In the genomic region with DNA sequence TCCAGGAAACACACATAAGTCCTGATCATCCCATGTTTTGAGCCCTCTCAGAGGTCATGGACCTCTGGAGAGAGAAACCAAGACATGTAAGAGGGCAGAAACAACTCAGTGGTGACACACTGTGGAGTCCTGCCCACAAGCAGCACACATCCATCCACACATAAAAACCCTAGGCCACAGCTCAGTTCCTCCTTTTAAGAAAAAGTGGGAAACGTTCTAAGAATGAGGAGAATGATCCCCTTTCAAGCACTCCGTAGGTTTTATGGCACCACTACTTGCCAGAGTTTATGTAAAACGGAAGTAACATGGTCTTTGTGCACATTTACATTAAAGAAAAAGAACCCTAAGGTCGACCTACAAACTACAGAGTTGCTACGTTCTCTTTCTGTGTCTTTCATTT, we compare ENCODE assay signal across 28 cellular contexts. TPM values are rescaled to one million over a fixed set of nuclear protein-coding genes. Genes with fewer than 3 reads are reported as not detected.
DNase-seq lines count a peak whose midpoint lies in the region; ATAC-seq and FAIRE-seq lines count a peak whose summit lies in the region.
"Had no signal": no experiment of that assay in that cellular context is flagged by ENCODE, and none has a peak within 500 bp of the region (broad histone marks: within the 10 kb centered on the region; RNA-seq: fewer than 3 reads in every experiment).

No MANE protein-coding gene starts in this region.

- H3K9me3 ChIP-seq in aorta (ENCODE audit: control insufficient read depth, low read length): no peaks in the 10 kb centered on the region
- H3K9me3 ChIP-seq: tibial artery had no signal

- peak overlapping the region; percentile 79 to 81 for H3K27ac Mint-ChIP-seq in T-cell
- peak overlapping the region; percentile 38 for H3K27ac Mint-ChIP-seq in stimulated activated memory B cell treated with anti-CD40 and anti-IgM and Interleukin-4, amounts not matched to agents 10 μg/mL and 1 μg/mL and 100 μg/mL, for 72 hours

- H3K27me3 Mint-ChIP-seq in T-cell: no peaks in the 10 kb centered on the region
- no peaks in the 10 kb centered on the region for H3K27me3 Mint-ChIP-seq in stimulated activated memory B cell treated with anti-CD40 and anti-IgM and Interleukin-4, amounts not matched to agents 10 μg/mL and 1 μg/mL and 100 μg/mL, for 72 hours
- H3K27me3 Mint-ChIP-seq: activated T-cell treated with anti-CD3 and anti-CD28 coated beads, Interleukin-2, amount 50 U/mL, for 24 hours; stimulated activated naive CD8-positive, alpha-beta T cell treated with anti-CD3 and anti-CD28 coated beads, Interleukin-15, amount 100 ng/mL, for 72 hours had no signal

- no peaks in the 10 kb centered on the region for H3K4me1 ChIP-seq in aorta (ENCODE audit: control insufficient read depth in 1 of 2, insufficient read depth in 2 of 2, low read length in 2 of 2)
- H3K4me1 ChIP-seq: left lung had no signal

- WGBS in aorta, 2 donors: 93 to 96% methylated on average over 5 of the region's 5 CpGs

- DNase-seq in Right ventricle myocardium inferior (ENCODE audit: missing footprints) (no peak), cardiac septum (ENCODE audit: low spot score) (no peak), GM19239 (ENCODE audit: insufficient read length, low spot score) (no peak), T-cell (no peak), aorta (no peak), NCI-H69 (lab: John Stamatoyannopoulos, UW) (no peak)
- DNase-seq: activated CD4-positive, alpha-beta T cell treated with anti-CD3 and anti-CD28 coated beads for 4 hours; activated gamma-delta T cell treated with Interleukin-2 at 50 U/mL for 16 hours; activated T-cell treated with anti-CD3 and anti-CD28 coated beads, Interleukin-2, amount 50 U/mL, for 24 hours; amniotic stem cell; COR-L47; DMS79; effector CD4-positive, alpha-beta T cell; GF-D8; GOT3; Karpas-422; left lung; NCI-H1092 treated with DMSO at 0.1 percent for 48 hours; NCI-H2029; NCI-H345; NCI-H748 treated with DMSO at 0.1 percent for 48 hours; stimulated activated naive CD8-positive, alpha-beta T cell treated with anti-CD3 and anti-CD28 coated beads, Interleukin-15, amount 100 ng/mL, for 72 hours; tibial artery had no signal

- no peaks in the 10 kb centered on the region for H3K36me3 ChIP-seq in aorta (ENCODE audit: control insufficient read depth in 1 of 2, insufficient read depth in 2 of 2, low read length in 1 of 2)

- H3K27me3 ChIP-seq in aorta (ENCODE audit: control insufficient read depth in 1 of 2, insufficient read depth in 2 of 2, low read length in 1 of 2): no peaks in the 10 kb centered on the region
- H3K27me3 ChIP-seq: BLaER1 treated with 17β-estradiol and CSF1 and Interleukin-3, amounts not matched to agents 10 nM and 100 nM; left lung; tibial artery had no signal

- peak; percentile 42 for FAIRE-seq in GM19239 (lab: Jason Lieb, UNC)

- peaks cover 3 to 10% (median 3%) of the 10 kb centered on the region in 3 donors for H3K9me3 Mint-ChIP-seq in T-cell
- peaks cover 4% of the 10 kb centered on the region for H3K9me3 Mint-ChIP-seq in stimulated activated memory B cell treated with anti-CD40 and anti-IgM and Interleukin-4, amounts not matched to agents 10 μg/mL and 1 μg/mL and 100 μg/mL, for 72 hours

- H3K27ac ChIP-seq in aorta (ENCODE audit: low read depth in 1 of 2, low read length in 2 of 2): no peak overlapping the region
- H3K27ac ChIP-seq: BLaER1 treated with 17β-estradiol and CSF1 and Interleukin-3, amounts not matched to agents 10 nM and 100 nM; epithelial cell of prostate; left lung; RWPE1; SK-N-MC; tibial artery had no signal

- peak overlapping the region in 1 of 3 donors; percentile 40 for H3K4me3 Mint-ChIP-seq in T-cell
- no peak overlapping the region for H3K4me3 Mint-ChIP-seq in stimulated activated memory B cell treated with anti-CD40 and anti-IgM and Interleukin-4, amounts not matched to agents 10 μg/mL and 1 μg/mL and 100 μg/mL, for 72 hours
- H3K4me3 Mint-ChIP-seq: activated T-cell treated with anti-CD3 and anti-CD28 coated beads, Interleukin-2, amount 50 U/mL, for 24 hours; stimulated activated naive CD8-positive, alpha-beta T cell treated with anti-CD3 and anti-CD28 coated beads, Interleukin-15, amount 100 ng/mL, for 72 hours had no signal

- peaks cover 50 to 54% (median 52%) of the 10 kb centered on the region in 3 donors for H3K4me1 Mint-ChIP-seq in T-cell
- peaks cover 41% of the 10 kb centered on the region for H3K4me1 Mint-ChIP-seq in stimulated activated memory B cell treated with anti-CD40 and anti-IgM and Interleukin-4, amounts not matched to agents 10 μg/mL and 1 μg/mL and 100 μg/mL, for 72 hours

- peaks cover 35% of the 10 kb centered on the region for H3K36me3 Mint-ChIP-seq in T-cell
- H3K36me3 Mint-ChIP-seq in stimulated activated memory B cell treated with anti-CD40 and anti-IgM and Interleukin-4, amounts not matched to agents 10 μg/mL and 1 μg/mL and 100 μg/mL, for 72 hours: peaks cover 57% of the 10 kb centered on the region

- CTCF ChIA-PET in T-cell (lab: Charles Lee): interaction anchor here in 1 of 2 donors (0.6 to 2.2 kb wide), 2 partner anchors 21 to 387 kb away, joined by 3 to 9 read pairs; no protein-coding TSS in a partner anchor

- H3K4me3 ChIP-seq in aorta (ENCODE audit: low read length in 2 of 2): no peak overlapping the region
- H3K4me3 ChIP-seq: BLaER1 treated with 17β-estradiol and CSF1 and Interleukin-3, amounts not matched to agents 10 nM and 100 nM; left lung; SK-N-MC; tibial artery had no signal

- intact Hi-C loops in Right ventricle myocardium inferior (cut with DNase I): no loop called here
- intact Hi-C loops in cardiac septum (cut with DNase I): no loop called here
- intact Hi-C loops in aorta (cut with DNase I): no loop called here

- ATAC-seq in Right ventricle myocardium inferior (peak; percentile 16), T-cell (replicated peaks in 1 of 4) (no peak), aorta (ENCODE audit: low FRiP score) (no peak)
- no peak for ATAC-seq in stimulated activated memory B cell treated with anti-CD40 and anti-IgM and Interleukin-4, amounts not matched to agents 10 μg/mL and 1 μg/mL and 100 μg/mL, for 72 hours
- ATAC-seq: left lung; stimulated activated naive CD8-positive, alpha-beta T cell treated with anti-CD3 and anti-CD28 coated beads, Interleukin-15, amount 100 ng/mL, for 72 hours had no signal

- POLR2A ChIA-PET in T-cell (lab: Charles Lee): interaction anchor here in 1 of 2 donors (0.6 to 0.7 kb wide), 2 partner anchors 70 to 396 kb away, joined by 5 to 8 read pairs; no protein-coding TSS in a partner anchor

RNA-seq across cellular contexts. Expression of a gene that starts 19.9 kb away (rescaled TPM):
- total RNA-seq in Right ventricle myocardium inferior: 98.2 TPM
- 92.0 TPM for total RNA-seq in cardiac septum
- total RNA-seq in T-cell: 10 to 100 TPM; 35.2 to 43.8 (median 42.1) TPM
- 10 to 100 TPM; 39.5 to 43.4 TPM for total RNA-seq in aorta
- 10 to 100 TPM; 18.8 to 24.7 TPM for polyA plus RNA-seq in aorta
